Comparison of ENCODE assay signal across 15 cellular contexts in the genomic region with DNA sequence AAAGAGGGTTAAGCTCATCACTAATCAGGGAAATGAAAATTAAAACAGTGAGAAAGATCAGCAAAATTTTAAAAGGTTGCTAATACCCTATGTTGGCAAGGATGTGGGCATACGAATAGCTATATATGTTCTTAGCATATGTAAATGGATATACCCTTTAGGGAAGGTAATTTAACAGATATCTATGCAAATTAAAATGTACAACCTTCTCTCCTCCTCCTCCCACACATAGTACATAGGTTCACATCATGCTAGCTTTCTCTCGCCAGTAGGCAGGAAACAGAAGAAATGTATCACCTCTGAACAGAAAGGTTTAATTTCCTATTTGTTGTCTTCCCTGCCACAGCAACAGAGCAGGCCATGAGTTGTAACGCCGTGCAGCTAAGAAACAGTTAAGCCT.
A peak's percentile ranks its signal among the peaks of the same experiment; 100 is the strongest.
DNase-seq lines count a peak whose midpoint lies in the region; ATAC-seq, FAIRE-seq and TF ChIP-seq lines count a peak whose summit lies in the region.
"Had no signal": no experiment of that assay in that cellular context is flagged by ENCODE, and none has a peak within 500 bp of the region (broad histone marks: within the 10 kb centered on the region; RNA-seq: fewer than 3 reads in every experiment).

No MANE protein-coding gene starts in this region.

- POLR2A ChIA-PET in activated CD8-positive, alpha-beta T cell treated with anti-CD3 and anti-CD28 coated beads for 36 hours (lab: Charles Lee), result no interaction called here
- POLR2A ChIA-PET in activated CD8-positive, alpha-beta T cell treated with anti-CD3 and anti-CD28 coated beads, Interleukin-2, amount 10 ng/mL, durations not matched to agents 7 days and 5 days (lab: Charles Lee), result no interaction called here

- H3K9me3 Mint-ChIP-seq in activated CD8-positive, alpha-beta T cell treated with anti-CD3 and anti-CD28 coated beads for 36 hours, result peaks cover 4% of the 10 kb centered on the region
- H3K9me3 Mint-ChIP-seq in activated CD8-positive, alpha-beta T cell treated with anti-CD3 and anti-CD28 coated beads, Interleukin-2, amount 10 ng/mL, durations not matched to agents 7 days and 5 days (ENCODE audit: insufficient read depth), result no peaks in the 10 kb centered on the region
- peaks cover 12% of the 10 kb centered on the region for H3K9me3 Mint-ChIP-seq in osteocyte (ENCODE audit: unreplicated experiment)

- H3K4me1 Mint-ChIP-seq in activated CD8-positive, alpha-beta T cell treated with anti-CD3 and anti-CD28 coated beads for 36 hours (ENCODE audit: low read depth), result peaks cover 19% of the 10 kb centered on the region
- peaks cover 13% of the 10 kb centered on the region for H3K4me1 Mint-ChIP-seq in activated CD8-positive, alpha-beta T cell treated with anti-CD3 and anti-CD28 coated beads, Interleukin-2, amount 10 ng/mL, durations not matched to agents 7 days and 5 days (ENCODE audit: low read depth)
- no peaks in the 10 kb centered on the region for H3K4me1 Mint-ChIP-seq in osteocyte (ENCODE audit: unreplicated experiment)

- FAIRE-seq in GM12892 (lab: Jason Lieb, UNC), result peak; percentile 73

- H3K36me3 ChIP-seq in Loucy (ENCODE audit: insufficient read depth, low read length), result no peaks in the 10 kb centered on the region
- H3K36me3 ChIP-seq: BLaER1 had no signal

- no peaks in the 10 kb centered on the region for H3F3A ChIP-seq in Loucy (ENCODE audit: low read depth)

- DNase-seq in activated CD8-positive, alpha-beta T cell treated with anti-CD3 and anti-CD28 coated beads for 36 hours, result no peak
- DNase-seq in activated CD8-positive, alpha-beta T cell treated with anti-CD3 and anti-CD28 coated beads, Interleukin-2, amount 10 ng/mL, durations not matched to agents 7 days and 5 days, result no peak
- no peak for DNase-seq in GM12892 (ENCODE audit: insufficient read length)
- peak; percentile 42 for DNase-seq in osteocyte (ENCODE audit: extremely low spot score, unreplicated experiment)
- DNase-seq in inferior parietal cortex (ENCODE audit: extremely low spot score), result no peak
- DNase-seq in NK-92 (lab: John Stamatoyannopoulos, UW; ENCODE audit: unreplicated experiment), result no peak
- DNase-seq in RPMI8226, result no peak
- DNase-seq: 8988T, AML-193, Calu3, DMS 273 treated with DMSO at 0.1 percent for 48 hours, GM23248, H9 had no signal

- no peak overlapping the region for H3K9ac ChIP-seq in Loucy (ENCODE audit: low read depth, low read length, poor library complexity, severe bottlenecking)
- H3K9ac ChIP-seq: BLaER1, GM23248 had no signal

- H3K27me3 Mint-ChIP-seq in activated CD8-positive, alpha-beta T cell treated with anti-CD3 and anti-CD28 coated beads for 36 hours, result no peaks in the 10 kb centered on the region
- H3K27me3 Mint-ChIP-seq in activated CD8-positive, alpha-beta T cell treated with anti-CD3 and anti-CD28 coated beads, Interleukin-2, amount 10 ng/mL, durations not matched to agents 7 days and 5 days (ENCODE audit: low read depth), result no peaks in the 10 kb centered on the region
- H3K27me3 Mint-ChIP-seq in osteocyte (ENCODE audit: unreplicated experiment), result peaks cover 3% of the 10 kb centered on the region

- intact Hi-C loops in activated CD8-positive, alpha-beta T cell treated with anti-CD3 and anti-CD28 coated beads for 36 hours (cut with micrococcal nuclease), result no loop called here

- H3K27me3 ChIP-seq in Loucy (ENCODE audit: insufficient read depth, low read length, poor library complexity, severe bottlenecking), result no peaks in the 10 kb centered on the region
- H3K27me3 ChIP-seq: BLaER1 had no signal

- TF ChIP-seq POLR2A in GM12892 (IDR thresholded peaks at IDR 0.05; ENCODE audit: low read depth, low read length), result no peak

- peak overlapping the region; percentile 41 for H3K4me2 ChIP-seq in Loucy (ENCODE audit: low read depth, low read length, poor library complexity, severe bottlenecking)
- H3K4me2 ChIP-seq: BLaER1 had no signal

- H4K20me1 ChIP-seq in Loucy (ENCODE audit: insufficient read depth, low read length, poor library complexity, severe bottlenecking), result no peaks in the 10 kb centered on the region

- no peak overlapping the region for H2AFZ ChIP-seq in Loucy (ENCODE audit: low read length)
- H2AFZ ChIP-seq: GM23248 had no signal

- no peaks in the 10 kb centered on the region for H3K9me3 ChIP-seq in Loucy (ENCODE audit: insufficient read depth, low read depth, low read length)

- H3K4me1 ChIP-seq in Loucy (ENCODE audit: insufficient read depth, low read length, poor library complexity, severe bottlenecking), result peaks cover 29% of the 10 kb centered on the region
- H3K4me1 ChIP-seq: BLaER1 had no signal

- H3K4me3 ChIP-seq in Loucy (ENCODE audit: low read length, poor library complexity, severe bottlenecking), result peak overlapping the region; percentile 2
- H3K4me3 ChIP-seq: BLaER1, GM23248 had no signal

- TF ChIP-seq CTCF in activated CD8-positive, alpha-beta T cell treated with anti-CD3 and anti-CD28 coated beads for 36 hours (IDR thresholded peaks at IDR 0.05), result no peak
- TF ChIP-seq CTCF in Loucy (conservative IDR thresholded peaks at IDR 0.05; ENCODE audit: low read length) (no peak), osteocyte (IDR thresholded peaks at IDR 0.05) (no peak)

- no peaks in the 10 kb centered on the region for H3K36me3 Mint-ChIP-seq in activated CD8-positive, alpha-beta T cell treated with anti-CD3 and anti-CD28 coated beads for 36 hours (ENCODE audit: low read depth)
- peaks cover 6% of the 10 kb centered on the region for H3K36me3 Mint-ChIP-seq in activated CD8-positive, alpha-beta T cell treated with anti-CD3 and anti-CD28 coated beads, Interleukin-2, amount 10 ng/mL, durations not matched to agents 7 days and 5 days (ENCODE audit: low read depth)
- no peaks in the 10 kb centered on the region for H3K36me3 Mint-ChIP-seq in osteocyte (ENCODE audit: unreplicated experiment)

- CTCF ChIA-PET in activated CD8-positive, alpha-beta T cell treated with anti-CD3 and anti-CD28 coated beads for 36 hours (lab: Charles Lee), result interaction anchor here (1.1 to 1.3 kb wide), 3 partner anchors 13 to 174 kb away, joined by 3 to 4 read pairs (median 3); no protein-coding TSS in a partner anchor
- CTCF ChIA-PET in activated CD8-positive, alpha-beta T cell treated with anti-CD3 and anti-CD28 coated beads, Interleukin-2, amount 10 ng/mL, durations not matched to agents 7 days and 5 days (lab: Charles Lee), result interaction anchor here (0.8 to 1.5 kb wide), 3 partner anchors 12 to 173 kb away, joined by 3 read pairs; no protein-coding TSS in a partner anchor

- no peak overlapping the region for H3K4me3 Mint-ChIP-seq in activated CD8-positive, alpha-beta T cell treated with anti-CD3 and anti-CD28 coated beads for 36 hours
- H3K4me3 Mint-ChIP-seq in activated CD8-positive, alpha-beta T cell treated with anti-CD3 and anti-CD28 coated beads, Interleukin-2, amount 10 ng/mL, durations not matched to agents 7 days and 5 days, result no peak overlapping the region
- no peak overlapping the region for H3K4me3 Mint-ChIP-seq in osteocyte (ENCODE audit: unreplicated experiment)
- H3K4me3 Mint-ChIP-seq: H9 had no signal

- peaks cover 66% of the 10 kb centered on the region for H3K79me2 ChIP-seq in Loucy (ENCODE audit: insufficient read depth, low read length)

- H3K9me2 ChIP-seq in Loucy (replicated peaks; ENCODE audit: low read depth, low read length), result no peaks in the 10 kb centered on the region

- peak overlapping the region; percentile 9 for H3K27ac Mint-ChIP-seq in activated CD8-positive, alpha-beta T cell treated with anti-CD3 and anti-CD28 coated beads for 36 hours
- no peak overlapping the region for H3K27ac Mint-ChIP-seq in activated CD8-positive, alpha-beta T cell treated with anti-CD3 and anti-CD28 coated beads, Interleukin-2, amount 10 ng/mL, durations not matched to agents 7 days and 5 days
- H3K27ac Mint-ChIP-seq in osteocyte (ENCODE audit: unreplicated experiment), result no peak overlapping the region

- peak; percentile 37 for ATAC-seq in activated CD8-positive, alpha-beta T cell treated with anti-CD3 and anti-CD28 coated beads for 36 hours
- no peak for ATAC-seq in activated CD8-positive, alpha-beta T cell treated with anti-CD3 and anti-CD28 coated beads, Interleukin-2, amount 10 ng/mL, durations not matched to agents 7 days and 5 days
